ENCODE assay signal across 8 cellular contexts in genomic region chr9:36862206-36863145, GRCh38.
DNase-seq lines count a peak whose midpoint lies in the region; ATAC-seq and TF ChIP-seq lines count a peak whose summit lies in the region.

No MANE protein-coding gene starts in this region.

- TF ChIP-seq CTCF in DOHH2 (IDR thresholded peaks at IDR 0.05; ENCODE audit: low read depth, low read length, poor library complexity, severe bottlenecking) (peak; percentile 62), body of pancreas (IDR thresholded peaks at IDR 0.05) (peak; percentile 33 to 56 (median 52)), upper lobe of right lung (IDR thresholded peaks at IDR 0.05) (peak; percentile 60), suprapubic skin (IDR thresholded peaks at IDR 0.05) (peak in 1 of 2 donors; percentile 39)

- H3K9me3 ChIP-seq in DOHH2 (ENCODE audit: control insufficient read depth, insufficient read depth, low read length) (no peaks in the 10 kb centered on the region), body of pancreas (no peaks in the 10 kb centered on the region), upper lobe of right lung (no peaks in the 10 kb centered on the region), suprapubic skin (no peaks in the 10 kb centered on the region)

- intact Hi-C loops in body of pancreas (cut with DNase I) (no loop called here), upper lobe of right lung (cut with DNase I) (no loop called here)

- H4K20me1 ChIP-seq in DOHH2 (ENCODE audit: control insufficient read depth, insufficient read depth, low read depth, low read length), result peaks cover 29% of the 10 kb centered on the region

- H3K4me2 ChIP-seq in DOHH2 (ENCODE audit: low read length), result no peak overlapping the region

- DNase-seq in LHCN-M2 (ENCODE audit: low read depth) (peak; percentile 10), body of pancreas (peak; percentile 45 to 62 (median 49)), kidney tubule cell (ENCODE audit: low spot score) (peak; percentile 47), upper lobe of right lung (no peak), middle frontal gyrus (ENCODE audit: extremely low spot score, low spot score) (no peak), suprapubic skin (ENCODE audit: low spot score in 2 of 2) (no peak)

- peak; percentile 42 for ATAC-seq in body of pancreas
- peak; percentile 46 for ATAC-seq in upper lobe of right lung
- ATAC-seq in HG03439 (IDR thresholded peaks at IDR 0.05; ENCODE audit: unreplicated experiment), result no peak

- no peak overlapping the region for H3K4me3 ChIP-seq in DOHH2 (ENCODE audit: low read length)
- H3K4me3 ChIP-seq in body of pancreas, result no peak overlapping the region
- no peak overlapping the region for H3K4me3 ChIP-seq in upper lobe of right lung
- H3K4me3 ChIP-seq in suprapubic skin, result no peak overlapping the region

- peaks cover 10% of the 10 kb centered on the region for H3F3A ChIP-seq in DOHH2 (ENCODE audit: control insufficient read depth, insufficient read depth)

- H3K27ac ChIP-seq in DOHH2 (ENCODE audit: low read depth, low read length), result no peak overlapping the region
- no peak overlapping the region for H3K27ac ChIP-seq in body of pancreas
- H3K27ac ChIP-seq in upper lobe of right lung, result no peak overlapping the region
- no peak overlapping the region for H3K27ac ChIP-seq in suprapubic skin

- no peaks in the 10 kb centered on the region for H3K9me2 ChIP-seq in DOHH2 (replicated peaks; ENCODE audit: control insufficient read depth, low read length)

- H3K4me1 ChIP-seq in DOHH2 (ENCODE audit: control insufficient read depth, low read length) (peaks cover 35% of the 10 kb centered on the region), body of pancreas (peaks cover 2% of the 10 kb centered on the region), upper lobe of right lung (no peaks in the 10 kb centered on the region), suprapubic skin (peaks cover 11% of the 10 kb centered on the region)

- TF ChIP-seq EP300 in suprapubic skin (IDR thresholded peaks at IDR 0.05), result no peak

- peaks cover 85% of the 10 kb centered on the region for H3K79me2 ChIP-seq in DOHH2 (ENCODE audit: control insufficient read depth, low read length)

- H3K27me3 ChIP-seq in DOHH2 (ENCODE audit: control insufficient read depth, low read length) (no peaks in the 10 kb centered on the region), body of pancreas (no peaks in the 10 kb centered on the region), upper lobe of right lung (peaks cover 10% of the 10 kb centered on the region), suprapubic skin (peaks cover 53% of the 10 kb centered on the region)

- 41 to 55% methylated on average over 13 to 21 of the region's 21 CpGs for WGBS in body of pancreas, 2 donors
- 65% methylated on average over 21 of the region's 21 CpGs for WGBS in suprapubic skin

- TF ChIP-seq POLR2A in body of pancreas (IDR thresholded peaks at IDR 0.05), result no peak
- no peak for TF ChIP-seq POLR2A in suprapubic skin (IDR thresholded peaks at IDR 0.05)

- peaks cover 90% of the 10 kb centered on the region for H3K36me3 ChIP-seq in DOHH2 (ENCODE audit: control insufficient read depth, low read length)
- no peaks in the 10 kb centered on the region for H3K36me3 ChIP-seq in body of pancreas (replicated peaks in 1 of 2; ENCODE audit: insufficient read depth in 1 of 2, low read depth in 2 of 2)
- H3K36me3 ChIP-seq in upper lobe of right lung, result no peaks in the 10 kb centered on the region
- H3K36me3 ChIP-seq in suprapubic skin, result no peaks in the 10 kb centered on the region

Comparison
In these comparisons a context has a peak if more than half of its experiments do, and no peak if none do; other contexts are left out.
1. DNase-seq: peak in LHCN-M2 (single experiment), body of pancreas (4 of 4) and kidney tubule cell (single experiment); none in upper lobe of right lung (single experiment), middle frontal gyrus (single experiment) and suprapubic skin (0 of 2).